In the genomic region with DNA sequence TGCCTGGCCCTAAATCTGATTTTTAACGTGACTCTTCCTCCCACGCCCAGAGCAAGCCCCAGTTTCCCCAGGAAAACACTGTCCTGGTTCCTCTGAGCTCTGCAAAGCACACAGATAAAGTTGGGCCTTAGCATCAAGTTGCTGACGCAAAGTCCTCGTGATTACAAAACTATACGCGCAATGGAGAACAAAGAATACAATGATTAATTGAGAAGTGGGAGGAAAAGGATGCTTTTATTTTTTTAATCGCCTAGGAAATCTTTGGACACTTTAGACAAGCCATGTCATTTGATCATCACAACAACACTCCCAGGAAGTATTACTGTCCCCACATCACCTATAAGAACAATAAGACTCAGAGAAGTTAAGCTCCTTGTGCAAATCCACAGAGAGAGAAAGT, we compare ENCODE assay signal across 37 cellular contexts. TPM values are rescaled to one million over a fixed set of nuclear protein-coding genes. Genes with fewer than 3 reads are reported as not detected.
"Had no signal": no experiment of that assay in that cellular context is flagged by ENCODE, and none has a peak within 500 bp of the region (broad histone marks: within the 10 kb centered on the region; RNA-seq: fewer than 3 reads in every experiment).

No MANE protein-coding gene starts in this region.

- H3K36me3 Mint-ChIP-seq: activated CD4-positive, alpha-beta memory T cell treated with anti-CD3 and anti-CD28 coated beads for 36 hours; activated CD8-positive, alpha-beta memory T cell treated with anti-CD3 and anti-CD28 coated beads, Interleukin-2, amount 10 ng/mL, durations not matched to agents 7 days and 5 days; activated naive CD4-positive, alpha-beta T cell treated with anti-CD3 and anti-CD28 coated beads, Interleukin-2, amount 10 ng/mL, durations not matched to agents 7 days and 5 days; activated naive CD4-positive, alpha-beta T cell treated with anti-CD3 and anti-CD28 coated beads, Interleukin-2, amount 50 U/mL, for 24 hours; activated naive CD8-positive, alpha-beta T cell; activated naive CD8-positive, alpha-beta T cell treated with anti-CD3 and anti-CD28 coated beads, Interleukin-2, amount 10 ng/mL, durations not matched to agents 7 days and 5 days; brain had no signal

- H3K4me1 Mint-ChIP-seq: activated B cell treated with CpG ODN at 0.5 μM for 24 hours; activated CD4-positive, alpha-beta T cell treated with anti-CD3 and anti-CD28 coated beads, Interleukin-2, amount 10 ng/mL, durations not matched to agents 24 days and 14 days; activated CD8-positive, alpha-beta memory T cell treated with anti-CD3 and anti-CD28 coated beads, Interleukin-2, amount 10 ng/mL, durations not matched to agents 7 days and 5 days; activated naive CD4-positive, alpha-beta T cell treated with anti-CD3 and anti-CD28 coated beads, Interleukin-2, amount 10 ng/mL, durations not matched to agents 7 days and 5 days; activated naive CD4-positive, alpha-beta T cell treated with anti-CD3 and anti-CD28 coated beads, Interleukin-2, amount 50 U/mL, for 24 hours; activated naive CD8-positive, alpha-beta T cell treated with anti-CD3 and anti-CD28 coated beads, Interleukin-2, amount 10 ng/mL, durations not matched to agents 7 days and 5 days; central memory CD8-positive, alpha-beta T cell had no signal

- H3K4me3 ChIP-seq: ascending aorta, cardiac muscle cell had no signal

- H3K27me3 ChIP-seq: ascending aorta, cardiac muscle cell had no signal

- H3K4me1 ChIP-seq: ascending aorta had no signal

- H3K4me3 Mint-ChIP-seq: activated B cell treated with CpG ODN at 0.5 μM for 24 hours; activated CD4-positive, alpha-beta memory T cell treated with anti-CD3 and anti-CD28 coated beads for 36 hours; activated CD4-positive, alpha-beta T cell treated with anti-CD3 and anti-CD28 coated beads, Interleukin-2, amount 10 ng/mL, durations not matched to agents 24 days and 14 days; activated CD8-positive, alpha-beta memory T cell treated with anti-CD3 and anti-CD28 coated beads, Interleukin-2, amount 10 ng/mL, durations not matched to agents 7 days and 5 days; activated CD8-positive, alpha-beta T cell treated with anti-CD3 and anti-CD28 coated beads for 36 hours; activated naive CD4-positive, alpha-beta T cell treated with anti-CD3 and anti-CD28 coated beads, Interleukin-2, amount 10 ng/mL, durations not matched to agents 7 days and 5 days; activated naive CD4-positive, alpha-beta T cell treated with anti-CD3 and anti-CD28 coated beads, Interleukin-2, amount 50 U/mL, for 24 hours; activated naive CD8-positive, alpha-beta T cell; activated naive CD8-positive, alpha-beta T cell treated with anti-CD3 and anti-CD28 coated beads, Interleukin-2, amount 10 ng/mL, durations not matched to agents 7 days and 5 days; activated naive CD8-positive, alpha-beta T cell treated with anti-CD3 and anti-CD28 coated beads, Interleukin-2, amount 50 U/mL, for 24 hours; activated T-cell treated with anti-CD3 and anti-CD28 coated beads, Interleukin-2, amount 50 U/mL, for 24 hours; brain; central memory CD8-positive, alpha-beta T cell; T-helper 1 cell treated with Interleukin-12 subunit alpha and Interleukin-12 subunit beta and Interleukin-4 antibody, amounts not matched to agents 30 μg/mL and 1 μg/mL, for 36 hours; T-helper 2 cell treated with Interferon-gamma antibody and Interleukin-4, amounts not matched to agents 5 μg/mL and 100 μg/mL, for 36 hours had no signal

- DNase-seq: activated B cell treated with CpG ODN at 0.5 μM for 24 hours; activated CD4-positive, alpha-beta memory T cell treated with anti-CD3 and anti-CD28 coated beads for 36 hours; activated CD4-positive, alpha-beta T cell treated with anti-CD3 and anti-CD28 coated beads for 4 hours; activated CD4-positive, alpha-beta T cell treated with anti-CD3 and anti-CD28 coated beads, Interleukin-2, amount 10 ng/mL, durations not matched to agents 24 days and 14 days; activated CD4-positive, alpha-beta T cell treated with anti-CD3 and anti-CD28 coated beads, Interleukin-2, amount 50 U/mL, for 1 hour; activated CD4-positive, alpha-beta T cell treated with anti-CD3 and anti-CD28 coated beads, Interleukin-2, amount 50 U/mL, for 4 hours; activated CD4-positive, CD25-positive, alpha-beta regulatory T cell treated with anti-CD3 and anti-CD28 coated beads, Interleukin-2, amount 50 U/mL, for 72 hours; activated CD8-positive, alpha-beta memory T cell treated with anti-CD3 and anti-CD28 coated beads, Interleukin-2, amount 10 ng/mL, durations not matched to agents 7 days and 5 days; activated CD8-positive, alpha-beta memory T cell treated with anti-CD3 and anti-CD28 coated beads, Interleukin-2, amount 50 U/mL, for 48 hours; activated CD8-positive, alpha-beta T cell treated with anti-CD3 and anti-CD28 coated beads for 36 hours; activated effector memory CD4-positive, alpha-beta T cell treated with Interleukin-2 at 50 U/mL for 16 hours; activated gamma-delta T cell; activated naive CD4-positive, alpha-beta T cell treated with anti-CD3 and anti-CD28 coated beads, Interleukin-2, amount 10 ng/mL, durations not matched to agents 7 days and 5 days; activated naive CD4-positive, alpha-beta T cell treated with Interleukin-2 at 50 U/mL for 16 hours; activated naive CD8-positive, alpha-beta T cell treated with anti-CD3 and anti-CD28 coated beads, Interleukin-2, amount 10 ng/mL, durations not matched to agents 7 days and 5 days; activated naive CD8-positive, alpha-beta T cell treated with anti-CD3 and anti-CD28 coated beads, Interleukin-2, amount 50 U/mL, for 24 hours; activated T-cell treated with anti-CD3 and anti-CD28 coated beads, Interleukin-2, amount 50 U/mL, for 24 hours; activated T-cell treated with anti-CD3 and anti-CD28 coated beads, Interleukin-2, amount 50 U/mL, for 48 hours; amygdala; anterior cingulate cortex; caudate nucleus; cerebellar nuclear complex; T-helper 1 cell; T-helper 2 cell; T-helper 9 cell had no signal

- H3K27me3 Mint-ChIP-seq: activated B cell treated with CpG ODN at 0.5 μM for 24 hours; activated CD4-positive, alpha-beta T cell treated with anti-CD3 and anti-CD28 coated beads, Interleukin-2, amount 10 ng/mL, durations not matched to agents 24 days and 14 days; activated CD8-positive, alpha-beta memory T cell treated with anti-CD3 and anti-CD28 coated beads, Interleukin-2, amount 10 ng/mL, durations not matched to agents 7 days and 5 days; activated naive CD4-positive, alpha-beta T cell treated with anti-CD3 and anti-CD28 coated beads, Interleukin-2, amount 10 ng/mL, durations not matched to agents 7 days and 5 days; activated naive CD8-positive, alpha-beta T cell treated with anti-CD3 and anti-CD28 coated beads, Interleukin-2, amount 10 ng/mL, durations not matched to agents 7 days and 5 days had no signal

- H3K36me3 ChIP-seq: ascending aorta, cardiac muscle cell had no signal

- H3K27ac ChIP-seq: ascending aorta, cardiac muscle cell, VCaP had no signal

- H3K27ac Mint-ChIP-seq: activated B cell treated with CpG ODN at 0.5 μM for 24 hours; activated CD4-positive, alpha-beta memory T cell treated with anti-CD3 and anti-CD28 coated beads for 36 hours; activated CD4-positive, alpha-beta T cell treated with anti-CD3 and anti-CD28 coated beads, Interleukin-2, amount 10 ng/mL, durations not matched to agents 24 days and 14 days; activated CD8-positive, alpha-beta memory T cell treated with anti-CD3 and anti-CD28 coated beads, Interleukin-2, amount 10 ng/mL, durations not matched to agents 7 days and 5 days; activated CD8-positive, alpha-beta T cell treated with anti-CD3 and anti-CD28 coated beads for 36 hours; activated naive CD4-positive, alpha-beta T cell treated with anti-CD3 and anti-CD28 coated beads, Interleukin-2, amount 10 ng/mL, durations not matched to agents 7 days and 5 days; activated naive CD4-positive, alpha-beta T cell treated with anti-CD3 and anti-CD28 coated beads, Interleukin-2, amount 50 U/mL, for 24 hours; activated naive CD8-positive, alpha-beta T cell; activated naive CD8-positive, alpha-beta T cell treated with anti-CD3 and anti-CD28 coated beads, Interleukin-2, amount 10 ng/mL, durations not matched to agents 7 days and 5 days; activated naive CD8-positive, alpha-beta T cell treated with anti-CD3 and anti-CD28 coated beads, Interleukin-2, amount 50 U/mL, for 24 hours; activated T-cell treated with anti-CD3 and anti-CD28 coated beads, Interleukin-2, amount 50 U/mL, for 24 hours; activated T-helper 2 cell treated with anti-CD3 and anti-CD28 coated beads, Interferon-gamma antibody, Interleukin-2, Interleukin-4, amounts not matched to agents 10 μg/mL and 5 μg/mL and 100 μg/mL, durations not matched to agents 14 hours and 24 hours and 36 hours; T-helper 1 cell treated with Interleukin-12 subunit alpha and Interleukin-12 subunit beta and Interleukin-4 antibody, amounts not matched to agents 30 μg/mL and 1 μg/mL, for 36 hours; T-helper 2 cell treated with Interferon-gamma antibody and Interleukin-4, amounts not matched to agents 5 μg/mL and 100 μg/mL, for 36 hours had no signal

- H3K9me3 Mint-ChIP-seq: activated naive CD8-positive, alpha-beta T cell treated with anti-CD3 and anti-CD28 coated beads, Interleukin-2, amount 50 U/mL, for 24 hours had no signal

RNA-seq across cellular contexts. Expression of a gene that starts 30.5 kb away (rescaled TPM):
- total RNA-seq: activated B cell treated with CpG ODN at 0.5 μM for 24 hours; activated CD4-positive, alpha-beta memory T cell treated with anti-CD3 and anti-CD28 coated beads for 36 hours; activated CD4-positive, alpha-beta T cell treated with anti-CD3 and anti-CD28 coated beads, Interleukin-2, amount 10 ng/mL, durations not matched to agents 24 days and 14 days; activated CD8-positive, alpha-beta memory T cell treated with anti-CD3 and anti-CD28 coated beads, Interleukin-2, amount 10 ng/mL, durations not matched to agents 7 days and 5 days; activated CD8-positive, alpha-beta T cell treated with anti-CD3 and anti-CD28 coated beads for 36 hours; activated naive CD8-positive, alpha-beta T cell treated with anti-CD3 and anti-CD28 coated beads, Interleukin-2, amount 10 ng/mL, durations not matched to agents 7 days and 5 days; activated T-helper 2 cell treated with anti-CD3 and anti-CD28 coated beads, Interferon-gamma antibody, Interleukin-2, Interleukin-4, amounts not matched to agents 10 μg/mL and 5 μg/mL and 100 μg/mL, durations not matched to agents 14 hours and 24 hours and 36 hours; ascending aorta; bronchial epithelial cell; cardiac muscle cell had no signal
- polyA plus RNA-seq: adipose tissue, cardiac muscle cell had no signal
